In genomic region chr11:60710482-60710881, GRCh38 we compare ENCODE assay signal across 19 cellular contexts. TPM values are rescaled to one million over a fixed set of nuclear protein-coding genes. Genes with fewer than 3 reads are reported as not detected.
DNase-seq lines count a peak whose midpoint lies in the region; ATAC-seq, FAIRE-seq and TF ChIP-seq lines count a peak whose summit lies in the region.
"Had no signal": no experiment of that assay in that cellular context is flagged by ENCODE, and none has a peak within 500 bp of the region (broad histone marks: within the 10 kb centered on the region; RNA-seq: fewer than 3 reads in every experiment).

No MANE protein-coding gene starts in this region.

- ATAC-seq in HG03139 (IDR thresholded peaks at IDR 0.05; ENCODE audit: unreplicated experiment), result no peak
- no peak for ATAC-seq in GM18867 (IDR thresholded peaks at IDR 0.05; ENCODE audit: unreplicated experiment)
- ATAC-seq: left lobe of liver; naive thymus-derived CD4-positive, alpha-beta T cell had no signal

- TF ChIP-seq POLR2A in GM12892 (IDR thresholded peaks at IDR 0.05; ENCODE audit: low read depth, low read length) (no peak), erythroblast (IDR thresholded peaks at IDR 0.05; ENCODE audit: low read length) (no peak)

- DNase-seq in 8988T (peak; percentile 33), GM12892 (ENCODE audit: insufficient read length) (no peak), RPMI7951 (ENCODE audit: low read depth) (peak; percentile 5), hepatic stellate cell (ENCODE audit: low spot score) (peak; percentile 11), erythroblast (lab: John Stamatoyannopoulos, UW) (no peak), MV-4-11 (lab: John Stamatoyannopoulos, UW) (no peak)
- DNase-seq: activated CD4-positive, CD25-positive, alpha-beta regulatory T cell; activated naive CD4-positive, alpha-beta T cell treated with anti-CD3 and anti-CD28 coated beads, Interleukin-2, amount 50 U/mL, for 16 hours; head of caudate nucleus; MG63; naive thymus-derived CD4-positive, alpha-beta T cell; stimulated activated CD4-positive, alpha-beta T cell treated with anti-CD3 and anti-CD28 coated beads, Interleukin-2, amount 100 ng/mL, for 24 hours; stimulated activated CD8-positive, alpha-beta memory T cell treated with anti-CD3 and anti-CD28 coated beads, Interleukin-4, amount 100 ng/mL, for 48 hours; tibial artery had no signal

- peak; percentile 46 for FAIRE-seq in GM12892 (lab: Jason Lieb, UNC)

RNA-seq across cellular contexts. Expression of gene MS4A8, which starts 11.1 kb away (rescaled TPM):
- not detected for polyA plus RNA-seq in GM12892 (2012; ENCODE audit: missing spikeins)
- not detected in 2 replicates for total RNA-seq in RPMI7951 (2014; rRNA removed; shearing (Covaris generic))
- total RNA-seq: cardiac muscle cell; Daoy; left lobe of liver; naive thymus-derived CD4-positive, alpha-beta T cell had no signal
- polyA plus RNA-seq: cardiac muscle cell; naive thymus-derived CD4-positive, alpha-beta T cell had no signal

RNA-seq across cellular contexts. Expression of gene MS4A18, which starts 14.0 kb away (rescaled TPM):
- not detected for polyA plus RNA-seq in GM12892 (2012; ENCODE audit: missing spikeins)
- total RNA-seq in RPMI7951 (2014; rRNA removed; shearing (Covaris generic)), result not detected in 2 replicates
- total RNA-seq: cardiac muscle cell; Daoy; left lobe of liver; naive thymus-derived CD4-positive, alpha-beta T cell had no signal
- polyA plus RNA-seq: cardiac muscle cell; naive thymus-derived CD4-positive, alpha-beta T cell had no signal

RNA-seq across cellular contexts. Expression of gene MS4A15, which starts 46.2 kb away (rescaled TPM):
- polyA plus RNA-seq in GM12892 (2012; ENCODE audit: missing spikeins), result not detected
- total RNA-seq in RPMI7951 (2014; rRNA removed; shearing (Covaris generic)), result not detected in 2 replicates
- total RNA-seq: cardiac muscle cell; Daoy; left lobe of liver; naive thymus-derived CD4-positive, alpha-beta T cell had no signal
- polyA plus RNA-seq: cardiac muscle cell; naive thymus-derived CD4-positive, alpha-beta T cell had no signal

Comparison
In these comparisons a context has a peak if more than half of its experiments do, and no peak if none do; other contexts are left out.
1. DNase-seq: peak in 8988T (single experiment), RPMI7951 (single experiment) and hepatic stellate cell (single experiment); none in GM12892 (single experiment), erythroblast (0 of 2) and MV-4-11 (single experiment).